In genomic region chr19:12365094-12365371, GRCh38 we compare ENCODE assay signal across 7 cellular contexts. TPM values are rescaled to one million over a fixed set of nuclear protein-coding genes. Genes with fewer than 3 reads are reported as not detected.
DNase-seq lines count a peak whose midpoint lies in the region; ATAC-seq and TF ChIP-seq lines count a peak whose summit lies in the region.

No MANE protein-coding gene starts in this region.

- no peaks in the 10 kb centered on the region for H3K36me3 ChIP-seq in KMS-11 (ENCODE audit: insufficient read depth)

- no peak overlapping the region for H3K9ac ChIP-seq in KMS-11

- H3K4me2 ChIP-seq in KMS-11: no peak overlapping the region

- ATAC-seq in GM19328 (IDR thresholded peaks at IDR 0.05; ENCODE audit: unreplicated experiment): peak; percentile 23
- peak; percentile 49 for ATAC-seq in stimulated activated naive CD8-positive, alpha-beta T cell treated with anti-CD3 and anti-CD28 coated beads, Interleukin-15, amount 100 ng/mL, for 72 hours
- no peak for ATAC-seq in GM21367 (IDR thresholded peaks at IDR 0.05; ENCODE audit: unreplicated experiment)

- no peak overlapping the region for H3K4me3 ChIP-seq in KMS-11 (IDR thresholded peaks at IDR 0.05; ENCODE audit: insufficient read depth, low read depth, low read length)

- H3K27me3 Mint-ChIP-seq in brain: peaks cover 7% of the 10 kb centered on the region
- H3K27me3 Mint-ChIP-seq in stimulated activated naive CD8-positive, alpha-beta T cell treated with anti-CD3 and anti-CD28 coated beads, Interleukin-15, amount 100 ng/mL, for 72 hours: no peaks in the 10 kb centered on the region

- H3K4me1 Mint-ChIP-seq in brain: peaks cover 30% of the 10 kb centered on the region
- H3K4me1 Mint-ChIP-seq in stimulated activated naive CD8-positive, alpha-beta T cell treated with anti-CD3 and anti-CD28 coated beads, Interleukin-15, amount 100 ng/mL, for 72 hours: peaks cover 25% of the 10 kb centered on the region

- no peaks in the 10 kb centered on the region for H4K20me1 ChIP-seq in KMS-11 (ENCODE audit: insufficient read depth)

- H3K27ac Mint-ChIP-seq in brain: peak overlapping the region; percentile 79 to 97 (median 93)
- H3K27ac Mint-ChIP-seq in stimulated activated naive CD8-positive, alpha-beta T cell treated with anti-CD3 and anti-CD28 coated beads, Interleukin-15, amount 100 ng/mL, for 72 hours: peak overlapping the region; percentile 93 to 95

- H3K79me2 ChIP-seq in KMS-11 (ENCODE audit: insufficient read depth, low read depth): no peaks in the 10 kb centered on the region

- peaks cover 7 to 24% (median 18%) of the 10 kb centered on the region in 5 experiments for H3K9me3 Mint-ChIP-seq in brain
- H3K9me3 Mint-ChIP-seq in stimulated activated naive CD8-positive, alpha-beta T cell treated with anti-CD3 and anti-CD28 coated beads, Interleukin-15, amount 100 ng/mL, for 72 hours: no peaks in the 10 kb centered on the region

- DNase-seq in islet precursor cell (peak; percentile 60), NCI-H226 (no peak)
- DNase-seq in stimulated activated naive CD8-positive, alpha-beta T cell treated with anti-CD3 and anti-CD28 coated beads, Interleukin-15, amount 100 ng/mL, for 72 hours: no peak

- H3K36me3 Mint-ChIP-seq in brain: peaks cover 36% of the 10 kb centered on the region

- H3K4me3 Mint-ChIP-seq in brain: peak overlapping the region; percentile 91 to 96 (median 95)
- H3K4me3 Mint-ChIP-seq in stimulated activated naive CD8-positive, alpha-beta T cell treated with anti-CD3 and anti-CD28 coated beads, Interleukin-15, amount 100 ng/mL, for 72 hours: peak overlapping the region; percentile 99 to 100

- no peaks in the 10 kb centered on the region for H3K4me1 ChIP-seq in KMS-11 (ENCODE audit: low read depth, poor library complexity, severe bottlenecking)

- no peaks in the 10 kb centered on the region for H3K27me3 ChIP-seq in KMS-11 (ENCODE audit: insufficient read depth, low read depth)

- no peak overlapping the region for H3K27ac ChIP-seq in KMS-11

- TF ChIP-seq CTCF in KMS-11 (conservative IDR thresholded peaks at IDR 0.05; ENCODE audit: low read depth, low read length) (no peak), brain (conservative IDR thresholded peaks at IDR 0.05) (no peak)

- H2AFZ ChIP-seq in KMS-11 (ENCODE audit: low read depth): peak overlapping the region; percentile 45; the same call in 1 of the 2 replicates

RNA-seq across cellular contexts. Expression of gene ZNF442, which starts 0.5 kb away (rescaled TPM):
- polyA plus RNA-seq in brain (ENCODE audit: insufficient read depth, low read depth, low replicate concordance): 0.12 TPM

RNA-seq across cellular contexts. Expression of gene ZNF563, which starts 31.6 kb away (rescaled TPM):
- polyA plus RNA-seq in brain (ENCODE audit: insufficient read depth, low read depth, low replicate concordance): 0.12 TPM

RNA-seq across cellular contexts. Expression of gene ZNF799, which starts 36.0 kb away (rescaled TPM):
- polyA plus RNA-seq in brain (ENCODE audit: insufficient read depth, low read depth, low replicate concordance): 0.85 TPM
